ENCODE assay signal across 20 cellular contexts in genomic region chr15:86433983-86434382, GRCh38.
A peak's percentile ranks its signal among the peaks of the same experiment; 100 is the strongest.
DNase-seq lines count a peak whose midpoint lies in the region; ATAC-seq and TF ChIP-seq lines count a peak whose summit lies in the region.
"Had no signal": no experiment of that assay in that cellular context is flagged by ENCODE, and none has a peak within 500 bp of the region (broad histone marks: within the 10 kb centered on the region; RNA-seq: fewer than 3 reads in every experiment).

No MANE protein-coding gene starts in this region.

- no peaks in the 10 kb centered on the region for H4K20me1 ChIP-seq in mammary epithelial cell (ENCODE audit: insufficient read depth, low read length)
- H4K20me1 ChIP-seq: BLaER1 had no signal

- H3K9ac ChIP-seq in mammary epithelial cell (ENCODE audit: insufficient read depth, low read length): no peak overlapping the region
- H3K9ac ChIP-seq: BLaER1, GM23248 had no signal

- no peak overlapping the region for H3K4me3 ChIP-seq in mammary epithelial cell (replicated peaks in 1 of 3; ENCODE audit: insufficient read depth in 1 of 3, low read depth in 2 of 3, low read length in 3 of 3)
- H3K4me3 ChIP-seq in breast epithelium: no peak overlapping the region
- H3K4me3 ChIP-seq: BLaER1, GM23248 had no signal

- no peaks in the 10 kb centered on the region for H3K36me3 Mint-ChIP-seq in activated CD8-positive, alpha-beta T cell treated with anti-CD3 and anti-CD28 coated beads for 36 hours (ENCODE audit: low read depth)
- H3K36me3 Mint-ChIP-seq in activated CD8-positive, alpha-beta T cell treated with anti-CD3 and anti-CD28 coated beads, Interleukin-2, amount 10 ng/mL, durations not matched to agents 7 days and 5 days (ENCODE audit: low read depth): no peaks in the 10 kb centered on the region
- H3K36me3 Mint-ChIP-seq in activated T-helper 17 cell treated with anti-CD3 and anti-CD28 coated beads, Interleukin-2, amount 50 U/mL, for 72 hours (ENCODE audit: low read depth): no peaks in the 10 kb centered on the region
- H3K36me3 Mint-ChIP-seq: CD4-positive, CD25-positive, alpha-beta regulatory T cell; CD8-positive, alpha-beta T cell had no signal

- H3K4me1 ChIP-seq in mammary epithelial cell (ENCODE audit: insufficient read depth, low read length) (peaks cover 15% of the 10 kb centered on the region), breast epithelium (no peaks in the 10 kb centered on the region)
- H3K4me1 ChIP-seq: BLaER1, Caco-2 had no signal

- WGBS in mammary epithelial cell (ENCODE audit: low coverage, missing lambda C conversion rate): 75% methylated on average over 4 of the region's 4 CpGs

- no TSS peak for BruUV-seq in mammary epithelial cell (replicated peaks; lab: Mats Ljungman, UMichigan)

- DNase-seq in activated CD8-positive, alpha-beta T cell treated with anti-CD3 and anti-CD28 coated beads for 36 hours: no peak
- no peak for DNase-seq in activated CD8-positive, alpha-beta T cell treated with anti-CD3 and anti-CD28 coated beads, Interleukin-2, amount 10 ng/mL, durations not matched to agents 7 days and 5 days
- DNase-seq in mammary epithelial cell (peak; percentile 37), breast epithelium (ENCODE audit: low spot score in 2 of 2) (no peak), HT1080 (ENCODE audit: low read depth) (peak; percentile 2), T1000 (lab: John Stamatoyannopoulos, UW) (no peak)
- DNase-seq: Caco-2; CD4-positive, CD25-positive, alpha-beta regulatory T cell; CD8-positive, alpha-beta T cell; DMS153; DND-41; GM23248; H7; HCEC 1CT had no signal

- H3K36me3 ChIP-seq in mammary epithelial cell (ENCODE audit: insufficient read depth, low read length) (no peaks in the 10 kb centered on the region), breast epithelium (no peaks in the 10 kb centered on the region)
- H3K36me3 ChIP-seq: BLaER1 had no signal

- intact Hi-C loops in activated CD8-positive, alpha-beta T cell treated with anti-CD3 and anti-CD28 coated beads for 36 hours (cut with micrococcal nuclease): no loop called here
- intact Hi-C loops in mammary epithelial cell (cut with micrococcal nuclease): no loop called here
- intact Hi-C loops in breast epithelium (cut with DNase I; ENCODE audit: low total_unique reads): no loop called here

- no peak overlapping the region for H3K4me3 Mint-ChIP-seq in activated CD8-positive, alpha-beta T cell treated with anti-CD3 and anti-CD28 coated beads for 36 hours
- no peak overlapping the region for H3K4me3 Mint-ChIP-seq in activated CD8-positive, alpha-beta T cell treated with anti-CD3 and anti-CD28 coated beads, Interleukin-2, amount 10 ng/mL, durations not matched to agents 7 days and 5 days
- H3K4me3 Mint-ChIP-seq in activated T-helper 17 cell treated with anti-CD3 and anti-CD28 coated beads, Interleukin-2, amount 50 U/mL, for 72 hours: no peak overlapping the region
- H3K4me3 Mint-ChIP-seq: B cell; CD4-positive, CD25-positive, alpha-beta regulatory T cell; CD8-positive, alpha-beta T cell had no signal

- POLR2A ChIA-PET in activated CD8-positive, alpha-beta T cell treated with anti-CD3 and anti-CD28 coated beads for 36 hours (lab: Charles Lee): no interaction called here
- POLR2A ChIA-PET in activated CD8-positive, alpha-beta T cell treated with anti-CD3 and anti-CD28 coated beads, Interleukin-2, amount 10 ng/mL, durations not matched to agents 7 days and 5 days (lab: Charles Lee): interaction anchor here (0.6 kb wide), 1 partner anchor 1446 kb away, joined by 7 read pairs; no protein-coding TSS in a partner anchor

- H2AFZ ChIP-seq in mammary epithelial cell (ENCODE audit: low read depth, low read length): no peak overlapping the region
- H2AFZ ChIP-seq: GM23248 had no signal

- H3K27me3 ChIP-seq in mammary epithelial cell (ENCODE audit: insufficient read depth, low read length): no peaks in the 10 kb centered on the region
- H3K27me3 ChIP-seq in breast epithelium: no peaks in the 10 kb centered on the region
- H3K27me3 ChIP-seq: BLaER1 had no signal

- CTCF ChIA-PET in activated CD8-positive, alpha-beta T cell treated with anti-CD3 and anti-CD28 coated beads for 36 hours (lab: Charles Lee): interaction anchor here (1.1 kb wide), 1 partner anchor 15 kb away, joined by 3 read pairs; no protein-coding TSS in a partner anchor
- CTCF ChIA-PET in activated CD8-positive, alpha-beta T cell treated with anti-CD3 and anti-CD28 coated beads, Interleukin-2, amount 10 ng/mL, durations not matched to agents 7 days and 5 days (lab: Charles Lee): no interaction called here
- CTCF ChIA-PET in mammary epithelial cell (lab: Charles Lee; ENCODE audit: low non-redundant PET): no interaction called here

- no peaks in the 10 kb centered on the region for H3K79me2 ChIP-seq in mammary epithelial cell (ENCODE audit: insufficient read depth, low read length)

- no peak overlapping the region for H3K27ac Mint-ChIP-seq in activated CD8-positive, alpha-beta T cell treated with anti-CD3 and anti-CD28 coated beads for 36 hours
- no peak overlapping the region for H3K27ac Mint-ChIP-seq in activated CD8-positive, alpha-beta T cell treated with anti-CD3 and anti-CD28 coated beads, Interleukin-2, amount 10 ng/mL, durations not matched to agents 7 days and 5 days
- H3K27ac Mint-ChIP-seq in activated T-helper 17 cell treated with anti-CD3 and anti-CD28 coated beads, Interleukin-2, amount 50 U/mL, for 72 hours: no peak overlapping the region
- H3K27ac Mint-ChIP-seq: B cell; CD4-positive, CD25-positive, alpha-beta regulatory T cell; CD8-positive, alpha-beta T cell had no signal

- no peak for TF ChIP-seq POLR2A in breast epithelium (IDR thresholded peaks at IDR 0.05)

- H3K27me3 Mint-ChIP-seq in activated CD8-positive, alpha-beta T cell treated with anti-CD3 and anti-CD28 coated beads for 36 hours: no peaks in the 10 kb centered on the region
- no peaks in the 10 kb centered on the region for H3K27me3 Mint-ChIP-seq in activated CD8-positive, alpha-beta T cell treated with anti-CD3 and anti-CD28 coated beads, Interleukin-2, amount 10 ng/mL, durations not matched to agents 7 days and 5 days (ENCODE audit: low read depth)
- peaks cover 9% of the 10 kb centered on the region for H3K27me3 Mint-ChIP-seq in activated T-helper 17 cell treated with anti-CD3 and anti-CD28 coated beads, Interleukin-2, amount 50 U/mL, for 72 hours
- H3K27me3 Mint-ChIP-seq: B cell had no signal

- in situ Hi-C loops in mammary epithelial cell (cut with MboI; ENCODE audit: low sequenced_read_pairs in 2 of 2): no loop called here

- H3K27ac ChIP-seq in mammary epithelial cell (ENCODE audit: insufficient read depth, low read depth, low read length): no peak overlapping the region
- no peak overlapping the region for H3K27ac ChIP-seq in breast epithelium
- H3K27ac ChIP-seq: 22Rv1, BLaER1, C4-2B, GM23248 had no signal

- H3K4me1 Mint-ChIP-seq in activated CD8-positive, alpha-beta T cell treated with anti-CD3 and anti-CD28 coated beads for 36 hours (ENCODE audit: low read depth): no peaks in the 10 kb centered on the region
- no peaks in the 10 kb centered on the region for H3K4me1 Mint-ChIP-seq in activated CD8-positive, alpha-beta T cell treated with anti-CD3 and anti-CD28 coated beads, Interleukin-2, amount 10 ng/mL, durations not matched to agents 7 days and 5 days (ENCODE audit: low read depth)
- no peaks in the 10 kb centered on the region for H3K4me1 Mint-ChIP-seq in activated T-helper 17 cell treated with anti-CD3 and anti-CD28 coated beads, Interleukin-2, amount 50 U/mL, for 72 hours
- H3K4me1 Mint-ChIP-seq: B cell; CD4-positive, CD25-positive, alpha-beta regulatory T cell had no signal

- no peaks in the 10 kb centered on the region for H3K9me3 Mint-ChIP-seq in activated CD8-positive, alpha-beta T cell treated with anti-CD3 and anti-CD28 coated beads for 36 hours
- no peaks in the 10 kb centered on the region for H3K9me3 Mint-ChIP-seq in activated CD8-positive, alpha-beta T cell treated with anti-CD3 and anti-CD28 coated beads, Interleukin-2, amount 10 ng/mL, durations not matched to agents 7 days and 5 days (ENCODE audit: insufficient read depth)
- H3K9me3 Mint-ChIP-seq in activated T-helper 17 cell treated with anti-CD3 and anti-CD28 coated beads, Interleukin-2, amount 50 U/mL, for 72 hours: no peaks in the 10 kb centered on the region
- H3K9me3 Mint-ChIP-seq: CD8-positive, alpha-beta T cell had no signal

- no peaks in the 10 kb centered on the region for H3K9me3 ChIP-seq in mammary epithelial cell (replicated peaks; ENCODE audit: insufficient read depth, low read length)
- H3K9me3 ChIP-seq in breast epithelium: no peaks in the 10 kb centered on the region
- H3K9me3 ChIP-seq: BLaER1, Caco-2 had no signal

- dilution Hi-C loops in mammary epithelial cell (cut with HindIII; ENCODE audit: low sequenced_read_pairs): no loop called here

- no peak for TF ChIP-seq CTCF in activated CD8-positive, alpha-beta T cell treated with anti-CD3 and anti-CD28 coated beads for 36 hours (IDR thresholded peaks at IDR 0.05)
- TF ChIP-seq CTCF in mammary epithelial cell (conservative IDR thresholded peaks at IDR 0.05 in 1 of 2, IDR thresholded peaks at IDR 0.05 in 1 of 2; ENCODE audit: extremely low read depth in 1 of 2, insufficient read depth in 1 of 2, low read depth in 1 of 2, low read length in 2 of 2) (no peak), breast epithelium (IDR thresholded peaks at IDR 0.05) (no peak)

- no peak overlapping the region for H3K4me2 ChIP-seq in mammary epithelial cell (ENCODE audit: insufficient read depth, low read depth, low read length)
- H3K4me2 ChIP-seq: BLaER1 had no signal

- ATAC-seq in activated CD8-positive, alpha-beta T cell treated with anti-CD3 and anti-CD28 coated beads for 36 hours: peak; percentile 27
- ATAC-seq in activated CD8-positive, alpha-beta T cell treated with anti-CD3 and anti-CD28 coated beads, Interleukin-2, amount 10 ng/mL, durations not matched to agents 7 days and 5 days: no peak
- peak; percentile 56 for ATAC-seq in activated T-helper 17 cell treated with anti-CD3 and anti-CD28 coated beads, Interleukin-2, amount 50 U/mL, for 72 hours (replicated peaks)
- ATAC-seq in GM18870 (IDR thresholded peaks at IDR 0.05; ENCODE audit: unreplicated experiment): no peak
- ATAC-seq: CD8-positive, alpha-beta T cell had no signal

Comparison
In these comparisons a context has a peak if more than half of its experiments do, and no peak if none do; other contexts are left out.
1. ATAC-seq: peak in activated CD8-positive, alpha-beta T cell treated with anti-CD3 and anti-CD28 coated beads for 36 hours (single experiment) and activated T-helper 17 cell treated with anti-CD3 and anti-CD28 coated beads, Interleukin-2, amount 50 U/mL, for 72 hours (single experiment); none in activated CD8-positive, alpha-beta T cell treated with anti-CD3 and anti-CD28 coated beads, Interleukin-2, amount 10 ng/mL, durations not matched to agents 7 days and 5 days (single experiment) and GM18870 (single experiment).
2. DNase-seq: peak in mammary epithelial cell (single experiment) and HT1080 (single experiment); none in activated CD8-positive, alpha-beta T cell treated with anti-CD3 and anti-CD28 coated beads for 36 hours (single experiment), activated CD8-positive, alpha-beta T cell treated with anti-CD3 and anti-CD28 coated beads, Interleukin-2, amount 10 ng/mL, durations not matched to agents 7 days and 5 days (single experiment), breast epithelium (0 of 2) and T1000 (single experiment).